In the genomic region with DNA sequence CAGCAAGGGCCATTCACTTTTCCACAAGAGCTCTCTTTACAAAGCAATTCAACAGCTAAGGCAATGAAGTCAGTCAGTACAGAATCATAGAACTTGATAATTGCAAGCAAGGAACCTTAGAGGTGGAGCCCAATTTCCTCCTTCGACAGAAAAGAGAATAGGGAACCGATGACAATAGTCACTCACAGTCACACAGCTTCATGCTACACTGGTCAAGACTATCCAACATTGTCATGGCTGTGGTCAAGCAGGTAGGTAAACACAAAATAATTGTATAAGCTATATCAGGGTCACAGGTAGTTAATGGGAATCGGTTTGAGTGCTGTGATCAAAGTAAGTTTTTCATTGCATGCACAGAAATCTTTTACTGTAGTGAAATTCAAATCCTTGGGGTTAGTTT, we compare ENCODE assay signal across 11 cellular contexts.
DNase-seq lines count a peak whose midpoint lies in the region; ATAC-seq, FAIRE-seq and TF ChIP-seq lines count a peak whose summit lies in the region.
"Had no signal": no experiment of that assay in that cellular context is flagged by ENCODE, and none has a peak within 500 bp of the region (broad histone marks: within the 10 kb centered on the region; RNA-seq: fewer than 3 reads in every experiment).

No MANE protein-coding gene starts in this region.

- H3K9me3 ChIP-seq in gastrocnemius medialis = no peaks in the 10 kb centered on the region

- in situ Hi-C loops in gastrocnemius medialis (cut with MboI; ENCODE audit: low sequenced_read_pairs in 4 of 4) = no loop called here

- intact Hi-C loops in dorsolateral prefrontal cortex (cut with DNase I) (no loop called here), gastrocnemius medialis (cut with DNase I; ENCODE audit: low total_unique reads) (no loop called here)

- no peak for TF ChIP-seq POLR2A in gastrocnemius medialis (IDR thresholded peaks at IDR 0.05)

- no peaks in the 10 kb centered on the region for H3K36me3 ChIP-seq in gastrocnemius medialis

- H3K4me1 ChIP-seq in gastrocnemius medialis = no peaks in the 10 kb centered on the region

- DNase-seq in GM18507 (ENCODE audit: extremely low spot score, insufficient read length, low read depth) (no peak), dorsolateral prefrontal cortex (no peak), activated gamma-delta T cell treated with Interleukin-2 at 50 U/mL for 16 hours (no peak), cortex of kidney (lab: John Stamatoyannopoulos, UW) (no peak), GM19240 (ENCODE audit: insufficient read length, low spot score) (no peak), gastrocnemius medialis (no peak)
- DNase-seq: activated CD4-positive, CD25-positive, alpha-beta regulatory T cell; amygdala; NCI-H524 had no signal

- peak; percentile 77 for FAIRE-seq in GM18507 (lab: Jason Lieb, UNC)

- H3K4me3 ChIP-seq in dorsolateral prefrontal cortex = no peak overlapping the region
- H3K4me3 ChIP-seq in gastrocnemius medialis = no peak overlapping the region

- ATAC-seq in GM21526 (IDR thresholded peaks at IDR 0.05; ENCODE audit: low FRiP score, unreplicated experiment) (peak; percentile 65), HG03196 (IDR thresholded peaks at IDR 0.05; ENCODE audit: unreplicated experiment) (peak; percentile 97), gastrocnemius medialis (no peak)

- no peaks in the 10 kb centered on the region for H3K27me3 ChIP-seq in dorsolateral prefrontal cortex
- H3K27me3 ChIP-seq in gastrocnemius medialis = no peaks in the 10 kb centered on the region

- TF ChIP-seq CTCF in dorsolateral prefrontal cortex (IDR thresholded peaks at IDR 0.05 in 54 of 56, conservative IDR thresholded peaks at IDR 0.05 in 2 of 56; ENCODE audit: low read depth in 1 of 56, partially characterized antibody in 56 of 56) = no peak
- TF ChIP-seq CTCF in gastrocnemius medialis (IDR thresholded peaks at IDR 0.05 in 4 of 5, conservative IDR thresholded peaks at IDR 0.05 in 1 of 5) = no peak

- H3K27ac ChIP-seq in dorsolateral prefrontal cortex (peak overlapping the region in 50 of 59 donors; percentile 1 to 80 (median 60)), gastrocnemius medialis (no peak overlapping the region)

Comparison
In these comparisons a context has a peak if more than half of its experiments do, and no peak if none do; other contexts are left out.
1. ATAC-seq: peak in GM21526 (single experiment) and HG03196 (single experiment); none in gastrocnemius medialis (0 of 2).
2. H3K27ac ChIP-seq: peak in dorsolateral prefrontal cortex (50 of 59); none in gastrocnemius medialis (0 of 4).